Comparison of ENCODE assay signal across 10 cellular contexts in the genomic region with DNA sequence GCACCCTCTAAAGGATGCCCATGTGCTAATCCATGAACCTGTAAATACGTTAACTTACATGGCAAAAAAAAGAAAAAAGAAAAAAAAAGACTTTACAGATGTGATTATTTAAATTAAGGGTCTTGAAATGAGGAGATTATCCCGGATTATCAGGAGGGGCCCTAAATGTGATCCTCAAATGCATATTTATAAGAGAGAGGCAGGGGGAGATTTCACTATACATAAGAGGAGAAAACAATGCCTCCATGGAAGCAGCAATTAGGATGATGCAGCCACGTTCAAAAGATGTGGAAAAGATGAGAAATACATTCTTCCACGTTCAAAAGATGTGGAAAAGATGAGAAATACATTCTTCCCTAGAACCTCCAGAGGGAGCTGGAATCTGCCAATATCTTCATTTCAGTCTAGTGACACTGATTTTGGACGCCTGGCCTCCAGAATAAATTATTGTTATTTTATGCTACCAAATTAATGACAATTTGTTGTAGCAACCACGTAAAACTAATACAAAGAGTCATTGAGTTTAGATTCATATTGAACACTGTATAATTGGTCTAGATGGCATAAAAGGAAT.
DNase-seq lines count a peak whose midpoint lies in the region; ATAC-seq and TF ChIP-seq lines count a peak whose summit lies in the region.
"Had no signal": no experiment of that assay in that cellular context is flagged by ENCODE, and none has a peak within 500 bp of the region (broad histone marks: within the 10 kb centered on the region; RNA-seq: fewer than 3 reads in every experiment).

No MANE protein-coding gene starts in this region.

- H3K27ac ChIP-seq in neural progenitor cell: no peak overlapping the region
- H3K27ac ChIP-seq: heart left ventricle had no signal

- no peaks in the 10 kb centered on the region for H4K20me1 ChIP-seq in Loucy (ENCODE audit: insufficient read depth, low read length, poor library complexity, severe bottlenecking)
- no peaks in the 10 kb centered on the region for H4K20me1 ChIP-seq in neural progenitor cell (ENCODE audit: low read depth)

- H2AFZ ChIP-seq in Loucy (ENCODE audit: low read length) (no peak overlapping the region), neural progenitor cell (replicated peaks) (no peak overlapping the region)

- DNase-seq in DMS53 treated with DMSO at 0.1 percent for 48 hours (lab: John Stamatoyannopoulos, UW; ENCODE audit: unreplicated experiment) (peak; percentile 60), cardiac fibroblast (ENCODE audit: low read depth in 2 of 2) (peak; percentile 56 to 63), neural progenitor cell (ENCODE audit: low spot score) (peak; percentile 6)
- DNase-seq: activated naive CD4-positive, alpha-beta T cell treated with anti-CD3 and anti-CD28 coated beads for 36 hours; heart left ventricle had no signal

- H3K9ac ChIP-seq in Loucy (ENCODE audit: low read depth, low read length, poor library complexity, severe bottlenecking): no peak overlapping the region
- H3K9ac ChIP-seq in neural progenitor cell: no peak overlapping the region

- peak; percentile 54 for TF ChIP-seq CTCF in Loucy (conservative IDR thresholded peaks at IDR 0.05; ENCODE audit: low read length)
- TF ChIP-seq CTCF in cardiac fibroblast (IDR thresholded peaks at IDR 0.05; ENCODE audit: low read depth, low read length): peak; percentile 48
- TF ChIP-seq CTCF in neural progenitor cell (IDR thresholded peaks at IDR 0.05): peak; percentile 43

- H3K79me2 ChIP-seq in Loucy (ENCODE audit: insufficient read depth, low read length): no peaks in the 10 kb centered on the region
- H3K79me2 ChIP-seq in neural progenitor cell (ENCODE audit: low read depth): no peaks in the 10 kb centered on the region

- H3F3A ChIP-seq in Loucy (ENCODE audit: low read depth) (no peaks in the 10 kb centered on the region), neural progenitor cell (ENCODE audit: low read depth) (no peaks in the 10 kb centered on the region)

- H3K36me3 ChIP-seq in Loucy (ENCODE audit: insufficient read depth, low read length): no peaks in the 10 kb centered on the region
- no peaks in the 10 kb centered on the region for H3K36me3 ChIP-seq in neural progenitor cell
- H3K36me3 ChIP-seq: heart left ventricle had no signal

- no peaks in the 10 kb centered on the region for H3K9me3 Mint-ChIP-seq in neural progenitor cell
- H3K9me3 Mint-ChIP-seq: activated naive CD4-positive, alpha-beta T cell treated with anti-CD3 and anti-CD28 coated beads for 36 hours had no signal

- no peaks in the 10 kb centered on the region for H3K9me2 ChIP-seq in Loucy (replicated peaks; ENCODE audit: low read depth, low read length)

- ATAC-seq in HG03469 (IDR thresholded peaks at IDR 0.05; ENCODE audit: unreplicated experiment): no peak
- no peak for ATAC-seq in GM19324 (IDR thresholded peaks at IDR 0.05; ENCODE audit: low FRiP score, unreplicated experiment)
- no peak for ATAC-seq in GM18502 (IDR thresholded peaks at IDR 0.05; ENCODE audit: poor library complexity, unreplicated experiment)
- ATAC-seq: GM12878, heart left ventricle had no signal

- H3K27me3 ChIP-seq in Loucy (ENCODE audit: insufficient read depth, low read length, poor library complexity, severe bottlenecking) (no peaks in the 10 kb centered on the region), neural progenitor cell (no peaks in the 10 kb centered on the region)
- H3K27me3 ChIP-seq: heart left ventricle had no signal

- no peak overlapping the region for H3K27ac Mint-ChIP-seq in neural progenitor cell
- H3K27ac Mint-ChIP-seq: activated naive CD4-positive, alpha-beta T cell treated with anti-CD3 and anti-CD28 coated beads for 36 hours had no signal

- H3K9me3 ChIP-seq in Loucy (ENCODE audit: insufficient read depth, low read depth, low read length): no peaks in the 10 kb centered on the region
- H3K9me3 ChIP-seq in neural progenitor cell (ENCODE audit: low read depth): no peaks in the 10 kb centered on the region
- H3K9me3 ChIP-seq: heart left ventricle had no signal

- no peaks in the 10 kb centered on the region for H3K4me1 Mint-ChIP-seq in neural progenitor cell

- H3K4me2 ChIP-seq in Loucy (ENCODE audit: low read depth, low read length, poor library complexity, severe bottlenecking): no peak overlapping the region
- H3K4me2 ChIP-seq in neural progenitor cell: no peak overlapping the region

- H3K4me1 ChIP-seq in Loucy (ENCODE audit: insufficient read depth, low read length, poor library complexity, severe bottlenecking): no peaks in the 10 kb centered on the region
- peaks cover 4% of the 10 kb centered on the region for H3K4me1 ChIP-seq in neural progenitor cell
- H3K4me1 ChIP-seq: heart left ventricle had no signal

- H3K27me3 Mint-ChIP-seq in neural progenitor cell (ENCODE audit: insufficient read depth, low read depth): no peaks in the 10 kb centered on the region

- no peak overlapping the region for H3K4me3 Mint-ChIP-seq in neural progenitor cell
- H3K4me3 Mint-ChIP-seq: activated naive CD4-positive, alpha-beta T cell treated with anti-CD3 and anti-CD28 coated beads for 36 hours had no signal

- no peaks in the 10 kb centered on the region for H3K36me3 Mint-ChIP-seq in neural progenitor cell

- H3K4me3 ChIP-seq in Loucy (ENCODE audit: low read length, poor library complexity, severe bottlenecking): no peak overlapping the region
- H3K4me3 ChIP-seq in cardiac fibroblast (replicated peaks in 1 of 2; ENCODE audit: low read depth in 2 of 2, low read length in 2 of 2): no peak overlapping the region
- H3K4me3 ChIP-seq in neural progenitor cell: no peak overlapping the region
- H3K4me3 ChIP-seq: GM12878, heart left ventricle had no signal

Comparison
In these comparisons a context has a peak if more than half of its experiments do, and no peak if none do; other contexts are left out.
1. DNase-seq: peak in every context shown above with its lines; median percentile 60 in DMS53 treated with DMSO at 0.1 percent for 48 hours; 60 in cardiac fibroblast; 6 in neural progenitor cell.